ENCODE assay signal across 24 cellular contexts in genomic region chr14:71610797-71611196, GRCh38.
DNase-seq lines count a peak whose midpoint lies in the region; ATAC-seq and FAIRE-seq lines count a peak whose summit lies in the region.
"Had no signal": no experiment of that assay in that cellular context is flagged by ENCODE, and none has a peak within 500 bp of the region (broad histone marks: within the 10 kb centered on the region; RNA-seq: fewer than 3 reads in every experiment).

No MANE protein-coding gene starts in this region.

- no peak overlapping the region for H3K4me3 ChIP-seq in small intestine (ENCODE audit: low read depth in 1 of 2, low read length in 2 of 2)
- H3K4me3 ChIP-seq: colonic mucosa, left lung, prostate gland, SJSA1 had no signal

- no peaks in the 10 kb centered on the region for H3K36me3 ChIP-seq in small intestine (ENCODE audit: control insufficient read depth in 2 of 2, insufficient read depth in 2 of 2, low read length in 2 of 2)
- H3K36me3 ChIP-seq: colonic mucosa, left lung, prostate gland, SJSA1 had no signal

- H3K4me1 ChIP-seq in small intestine (ENCODE audit: control insufficient read depth in 2 of 2, insufficient read depth in 1 of 2, low read depth in 1 of 2, low read length in 1 of 2) = peaks cover 0 to 2% of the 10 kb centered on the region in 2 donors
- H3K4me1 ChIP-seq: colonic mucosa, left lung, prostate gland, SJSA1 had no signal

- no peaks in the 10 kb centered on the region for H3K9me3 ChIP-seq in small intestine (ENCODE audit: control insufficient read depth, low read depth)
- H3K9me3 ChIP-seq: colonic mucosa, left lung, prostate gland, SJSA1 had no signal

- no peaks in the 10 kb centered on the region for H3K27me3 ChIP-seq in small intestine (ENCODE audit: control insufficient read depth in 2 of 2, insufficient read depth in 2 of 2, low read length in 2 of 2)
- H3K27me3 ChIP-seq: colonic mucosa, left lung, SJSA1 had no signal

- H3K27ac ChIP-seq in small intestine (ENCODE audit: low read depth in 1 of 2, low read length in 1 of 2) = no peak overlapping the region
- H3K27ac ChIP-seq: colonic mucosa, left lung, prostate gland, SJSA1 had no signal

- no peak for ATAC-seq in GM19452 (IDR thresholded peaks at IDR 0.05; ENCODE audit: unreplicated experiment)
- ATAC-seq: CD8-positive, alpha-beta T cell; esophagus mucosa; HCT116; left lung had no signal

- 65 to 84% (median 77%) methylated on average over 1 of the region's 1 CpG for WGBS in small intestine, 3 donors

- FAIRE-seq in small intestine (lab: Jason Lieb, UNC) = no peak

- DNase-seq in NCI-H2081 (lab: John Stamatoyannopoulos, UW) (peak; percentile 15 to 29), NCI-H2081 treated with DMSO at 0.1 percent for 48 hours (lab: John Stamatoyannopoulos, UW) (no peak), NCI-H1105 treated with DMSO at 0.1 percent for 48 hours (lab: John Stamatoyannopoulos, UW) (peak; percentile 49), NCI-H82 treated with DMSO at 0.1 percent for 48 hours (lab: John Stamatoyannopoulos, UW; ENCODE audit: unreplicated experiment) (peak; percentile 47), small intestine (peak; percentile 47), amygdala (lab: John Stamatoyannopoulos, UW) (no peak), COLO668 (lab: John Stamatoyannopoulos, UW; ENCODE audit: unreplicated experiment) (no peak)
- DNase-seq: activated CD4-positive, alpha-beta T cell treated with anti-CD3 and anti-CD28 coated beads, Interleukin-2, amount 10 ng/mL, durations not matched to agents 7 days and 5 days; activated naive CD4-positive, alpha-beta T cell treated with anti-CD3 and anti-CD28 coated beads, Interleukin-2, amount 50 U/mL, for 16 hours; AML-193; anterior cingulate cortex; CD8-positive, alpha-beta T cell; colonic mucosa; left lung; naive B cell; NCI-H187; NCI-H446 treated with DMSO at 0.1 percent for 48 hours; stimulated activated CD4-positive, alpha-beta T cell treated with anti-CD3 and anti-CD28 coated beads, Interleukin-2, amount 100 ng/mL, for 24 hours; T-helper 2 cell had no signal

Comparison
In these comparisons a context has a peak if more than half of its experiments do, and no peak if none do; other contexts are left out.
1. DNase-seq: peak in NCI-H2081 (2 of 2), NCI-H1105 treated with DMSO at 0.1 percent for 48 hours (single experiment), NCI-H82 treated with DMSO at 0.1 percent for 48 hours (single experiment) and small intestine (single experiment); none in NCI-H2081 treated with DMSO at 0.1 percent for 48 hours (single experiment), amygdala (0 of 56) and COLO668 (single experiment).